Comparison of ENCODE assay signal across 11 cellular contexts in the genomic region with DNA sequence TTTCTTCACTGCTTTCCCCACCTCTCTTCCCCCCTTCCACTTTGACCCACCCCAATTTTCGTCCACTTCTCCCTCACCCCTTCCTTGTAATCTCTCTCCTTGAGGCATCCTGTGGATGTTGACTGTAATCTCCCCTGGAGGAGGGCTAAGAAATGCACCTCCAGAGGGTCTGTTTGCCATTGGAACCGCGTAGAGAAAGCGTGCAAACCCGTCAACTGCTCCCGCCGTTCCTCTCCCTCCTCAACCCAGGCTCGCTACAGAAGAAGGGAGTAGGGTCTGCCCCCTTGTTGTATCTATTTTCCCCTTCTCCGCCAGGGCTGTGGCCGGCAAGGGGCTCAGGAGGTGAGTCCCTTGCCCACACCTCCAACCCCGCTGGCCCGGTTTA. TPM values are rescaled to one million over a fixed set of nuclear protein-coding genes. Genes with fewer than 3 reads are reported as not detected.
DNase-seq lines count a peak whose midpoint lies in the region; ATAC-seq, FAIRE-seq and TF ChIP-seq lines count a peak whose summit lies in the region.
"Had no signal": no experiment of that assay in that cellular context is flagged by ENCODE, and none has a peak within 500 bp of the region (broad histone marks: within the 10 kb centered on the region; RNA-seq: fewer than 3 reads in every experiment).

No MANE protein-coding gene starts in this region.

- H4K20me1 ChIP-seq in neural progenitor cell (ENCODE audit: low read depth), result no peaks in the 10 kb centered on the region

- peak overlapping the region; percentile 95 for H3K4me2 ChIP-seq in neural progenitor cell

- H3K9me3 Mint-ChIP-seq in neural progenitor cell, result no peaks in the 10 kb centered on the region

- peaks cover 17% of the 10 kb centered on the region for H3K4me1 Mint-ChIP-seq in neural progenitor cell

- no peak overlapping the region for H3K9ac ChIP-seq in neural progenitor cell

- DNase-seq in A673 (ENCODE audit: low spot score), result no peak
- DNase-seq in HAP-1 (ENCODE audit: low spot score in 2 of 2), result no peak
- no peak for DNase-seq in dorsolateral prefrontal cortex
- DNase-seq in neural progenitor cell (ENCODE audit: low spot score), result peak; percentile 90
- DNase-seq in D721Med (ENCODE audit: insufficient read length, low spot score), result no peak
- no peak for DNase-seq in G401 (ENCODE audit: low spot score)
- DNase-seq in Right ventricle myocardium superior, result no peak
- DNase-seq: activated CD4-positive, alpha-beta T cell treated with anti-CD3 and anti-CD28 coated beads, Interleukin-2, amount 50 U/mL, for 4 hours had no signal

- FAIRE-seq in D721Med (lab: Jason Lieb, UNC), result no peak

- no peaks in the 10 kb centered on the region for H3K79me2 ChIP-seq in neural progenitor cell (ENCODE audit: low read depth)

- TF ChIP-seq CTCF in A673 (conservative IDR thresholded peaks at IDR 0.05; ENCODE audit: low read depth, low read length) (no peak), dorsolateral prefrontal cortex (IDR thresholded peaks at IDR 0.05 in 54 of 56, conservative IDR thresholded peaks at IDR 0.05 in 2 of 56; ENCODE audit: low read depth in 1 of 56, partially characterized antibody in 56 of 56) (no peak), neural progenitor cell (IDR thresholded peaks at IDR 0.05) (no peak), D721Med (IDR thresholded peaks at IDR 0.05; ENCODE audit: insufficient read depth, missing control alignments) (no peak)

- H3K27me3 Mint-ChIP-seq in neural progenitor cell (ENCODE audit: insufficient read depth, low read depth), result peaks cover 18% of the 10 kb centered on the region

- H3K27me3 ChIP-seq in A673 (replicated peaks; ENCODE audit: insufficient read depth, low read depth, low read length, poor library complexity) (peaks cover 77% of the 10 kb centered on the region), HAP-1 (ENCODE audit: low read depth) (peaks cover 46% of the 10 kb centered on the region), dorsolateral prefrontal cortex (peaks cover 0 to 41% (median 2%) of the 10 kb centered on the region in 45 donors), neural progenitor cell (peaks cover 49% of the 10 kb centered on the region)

- intact Hi-C loops in A673 (cut with micrococcal nuclease; ENCODE audit: unreplicated experiment) (loop anchor here (2.0 to 10.0 kb wide), 2 partner anchors 1014 to 1162 kb away; no protein-coding TSS in a partner anchor), dorsolateral prefrontal cortex (cut with DNase I) (loop anchor here (10.0 kb wide), 2 partner anchors 1012 to 1182 kb away; no protein-coding TSS in a partner anchor), Right ventricle myocardium superior (cut with DNase I) (no loop called here)

- in situ Hi-C loops in HAP-1 (cut with MboI; ENCODE audit: low sequenced_read_pairs), result no loop called here
- in situ Hi-C loops in G401 (cut with HindIII; ENCODE audit: low sequenced_read_pairs), result no loop called here

- BruUV-seq in A673 (replicated peaks; lab: Mats Ljungman, UMichigan), result no TSS peak

- POLR2A ChIA-PET in A673 (lab: Charles Lee; ENCODE audit: low non-redundant PET), result no interaction called here

- H3K4me3 ChIP-seq in A673 (ENCODE audit: low read depth, low read length, poor library complexity, severe bottlenecking) (peak overlapping the region; percentile 23), HAP-1 (0 out of 2 replicates have a peak overlapping the region, but pooled peaks have one; percentile 6), dorsolateral prefrontal cortex (peak overlapping the region; percentile 21 to 72 (median 57)), neural progenitor cell (peak overlapping the region; percentile 59)
- H3K4me3 ChIP-seq: mucosa of descending colon had no signal

- H3K27ac ChIP-seq in A673 (ENCODE audit: low read depth, low read length, poor library complexity, severe bottlenecking), result no peak overlapping the region
- peak overlapping the region in 50 of 59 donors; percentile 22 to 86 (median 72) for H3K27ac ChIP-seq in dorsolateral prefrontal cortex
- no peak overlapping the region for H3K27ac ChIP-seq in neural progenitor cell
- H3K27ac ChIP-seq: adrenal gland had no signal

- H3K4me1 ChIP-seq in A673 (ENCODE audit: insufficient read depth, low read length, poor library complexity, severe bottlenecking), result no peaks in the 10 kb centered on the region
- no peaks in the 10 kb centered on the region for H3K4me1 ChIP-seq in HAP-1
- peaks cover 7% of the 10 kb centered on the region for H3K4me1 ChIP-seq in neural progenitor cell

- no peaks in the 10 kb centered on the region for H3F3A ChIP-seq in neural progenitor cell (ENCODE audit: low read depth)

- H3K27ac Mint-ChIP-seq in neural progenitor cell, result no peak overlapping the region

- ATAC-seq in HG02571 (IDR thresholded peaks at IDR 0.05; ENCODE audit: unreplicated experiment) (no peak), Right ventricle myocardium superior (ENCODE audit: poor library complexity) (no peak)
- ATAC-seq: mucosa of descending colon had no signal

- H2AFZ ChIP-seq in neural progenitor cell (replicated peaks), result peak overlapping the region; percentile 99

- peak overlapping the region; percentile 88 for H3K4me3 Mint-ChIP-seq in neural progenitor cell

- H3K36me3 ChIP-seq in A673 (ENCODE audit: insufficient read depth, low read length, poor library complexity, severe bottlenecking) (no peaks in the 10 kb centered on the region), HAP-1 (replicated peaks) (no peaks in the 10 kb centered on the region), neural progenitor cell (no peaks in the 10 kb centered on the region)
- H3K36me3 ChIP-seq: adrenal gland had no signal

- CTCF ChIA-PET in A673 (lab: Charles Lee), result interaction anchor here (0.6 to 1.2 kb wide), 3 partner anchors 24 to 185 kb away, joined by 3 read pairs; no protein-coding TSS in a partner anchor

- H3K9me3 ChIP-seq in A673 (ENCODE audit: low read depth, low read length, poor library complexity, severe bottlenecking), result no peaks in the 10 kb centered on the region
- H3K9me3 ChIP-seq in HAP-1, result no peaks in the 10 kb centered on the region
- no peaks in the 10 kb centered on the region for H3K9me3 ChIP-seq in neural progenitor cell (ENCODE audit: low read depth)
- H3K9me3 ChIP-seq: adrenal gland, mucosa of descending colon had no signal

- no peaks in the 10 kb centered on the region for H3K36me3 Mint-ChIP-seq in neural progenitor cell

RNA-seq across cellular contexts. Expression of gene HTR1E, which starts 0.5 kb away (rescaled TPM):
- total RNA-seq in A673 (2021) (not detected in 2 replicates), dorsolateral prefrontal cortex (10 to 100 TPM in 100 of 120 experiments, 1 to 10 TPM in 20; 4.3 to 22.0 (median 12.8) TPM), neural progenitor cell (ENCODE audit: low replicate concordance) (not detected in 2 replicates), Right ventricle myocardium superior (not detected)
- not detected in 2 replicates for total RNA-seq in G401 (2014; rRNA removed; shearing (Covaris generic))
- total RNA-seq: adrenal gland, mucosa of descending colon had no signal

Comparison
In these comparisons a context has a peak if more than half of its experiments do, and no peak if none do; other contexts are left out.
1. H3K27ac ChIP-seq: peak in dorsolateral prefrontal cortex (50 of 59); none in A673 (single experiment) and neural progenitor cell (single experiment).
2. H3K4me3 ChIP-seq: peak in every context shown above with its lines; median percentile 59 in neural progenitor cell; 57 in dorsolateral prefrontal cortex; 23 in A673; 6 in HAP-1.